Comparison of ENCODE assay signal across 27 cellular contexts in genomic region chr1:79556189-79556588, GRCh38.
"Had no signal": no experiment of that assay in that cellular context is flagged by ENCODE, and none has a peak within 500 bp of the region (broad histone marks: within the 10 kb centered on the region; RNA-seq: fewer than 3 reads in every experiment).

No MANE protein-coding gene starts in this region.

- H3K36me3 ChIP-seq: adrenal gland, colonic mucosa, left lung, lower lobe of right lung, stomach, thyroid gland, upper lobe of right lung had no signal

- H3K4me3 ChIP-seq: adrenal gland, body of pancreas, colonic mucosa, left lung, lower lobe of right lung, stomach, thyroid gland, upper lobe of right lung had no signal

- H3K9me3 ChIP-seq: adrenal gland, body of pancreas, colonic mucosa, lower lobe of right lung, thyroid gland, upper lobe of right lung had no signal

- DNase-seq: activated CD4-positive, alpha-beta T cell treated with anti-CD3 and anti-CD28 coated beads for 48 hours; activated CD4-positive, alpha-beta T cell treated with anti-CD3 and anti-CD28 coated beads, Interleukin-2, amount 50 U/mL, for 48 hours; activated CD8-positive, alpha-beta memory T cell treated with anti-CD3 and anti-CD28 coated beads for 24 hours; activated effector memory CD4-positive, alpha-beta T cell treated with anti-CD3 and anti-CD28 coated beads, Interleukin-2, amount 50 U/mL, for 16 hours; activated naive CD4-positive, alpha-beta T cell treated with anti-CD3 and anti-CD28 coated beads for 36 hours; activated naive CD8-positive, alpha-beta T cell treated with anti-CD3 and anti-CD28 coated beads for 36 hours; adrenal gland; aorta; body of pancreas; colonic mucosa; effector memory CD8-positive, alpha-beta T cell; foreskin melanocyte; left lung; lower lobe of right lung; mesenchymal stem cell; natural killer cell; right cardiac atrium; stimulated activated CD4-positive, alpha-beta T cell treated with anti-CD3 and anti-CD28 coated beads, Interleukin-15, amount 100 ng/mL, for 24 hours; stimulated activated CD4-positive, alpha-beta T cell treated with anti-CD3 and anti-CD28 coated beads, Interleukin-2, amount 100 ng/mL, for 24 hours; stimulated activated naive B cell treated with anti-CD40 and anti-IgM and Interleukin-4, amounts not matched to agents 10 μg/mL and 1 μg/mL and 100 μg/mL, for 72 hours; stomach; T-helper 9 cell; thyroid gland; upper lobe of right lung had no signal

- ATAC-seq: activated CD4-positive, CD25-positive, alpha-beta regulatory T cell treated with anti-CD3 and anti-CD28 coated beads, Interleukin-2, amount 50 U/mL, for 24 hours; body of pancreas; effector memory CD8-positive, alpha-beta T cell; esophagus mucosa; left lung; lower lobe of right lung; natural killer cell; right cardiac atrium; stimulated activated naive B cell treated with anti-CD40 and anti-IgM and Interleukin-4, amounts not matched to agents 10 μg/mL and 1 μg/mL and 100 μg/mL, for 72 hours; upper lobe of right lung had no signal

- H3K27ac ChIP-seq: adrenal gland, body of pancreas, colonic mucosa, left lung, lower lobe of right lung, stomach, thyroid gland, upper lobe of right lung, VCaP had no signal

- H3K4me1 ChIP-seq: adrenal gland, body of pancreas, colonic mucosa, left lung, lower lobe of right lung, stomach, thyroid gland, upper lobe of right lung had no signal

- H3K27me3 ChIP-seq: adrenal gland, body of pancreas, colonic mucosa, left lung, stomach, thyroid gland, upper lobe of right lung had no signal
